ENCODE assay signal across 9 cellular contexts in the genomic region with DNA sequence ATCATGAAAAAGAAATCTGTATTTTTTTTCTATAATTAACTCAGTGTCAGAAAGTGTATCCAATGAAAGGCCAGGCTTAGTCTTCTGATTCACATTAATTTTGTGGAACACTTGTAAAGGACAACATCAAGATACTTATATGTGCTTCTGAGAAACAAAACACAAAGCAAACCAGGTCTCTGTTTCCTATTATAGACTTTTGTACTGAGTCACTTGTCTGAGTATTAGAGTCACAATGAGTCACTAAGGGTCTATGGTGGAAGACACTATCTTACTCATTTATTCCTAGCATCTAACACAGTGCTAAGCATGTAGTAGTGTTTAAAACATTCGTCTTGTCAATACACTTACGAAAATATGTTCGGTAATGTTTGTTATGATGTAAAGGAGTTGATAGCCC.
DNase-seq lines count a peak whose midpoint lies in the region; ATAC-seq, FAIRE-seq and TF ChIP-seq lines count a peak whose summit lies in the region.
"Had no signal": no experiment of that assay in that cellular context is flagged by ENCODE, and none has a peak within 500 bp of the region (broad histone marks: within the 10 kb centered on the region; RNA-seq: fewer than 3 reads in every experiment).

No MANE protein-coding gene starts in this region.

- no peaks in the 10 kb centered on the region for H3K36me3 Mint-ChIP-seq in natural killer cell

- H3K36me3 ChIP-seq in endothelial cell of umbilical vein (ENCODE audit: control insufficient read depth in 2 of 2, extremely low read depth in 1 of 2, insufficient read depth in 2 of 2, low read length in 2 of 2) (no peaks in the 10 kb centered on the region), A673 (ENCODE audit: insufficient read depth, low read length, poor library complexity, severe bottlenecking) (no peaks in the 10 kb centered on the region)

- CTCF ChIA-PET in endothelial cell of umbilical vein (lab: Charles Lee) (no interaction called here), A673 (lab: Charles Lee) (no interaction called here)

- TF ChIP-seq CTCF in endothelial cell of umbilical vein (IDR thresholded peaks at IDR 0.05; ENCODE audit: extremely low read depth in 1 of 2, insufficient read depth in 1 of 2, low read depth in 1 of 2, low read length in 2 of 2) (no peak), A673 (conservative IDR thresholded peaks at IDR 0.05; ENCODE audit: low read depth, low read length) (no peak), natural killer cell (IDR thresholded peaks at IDR 0.05) (no peak)

- intact Hi-C loops in endothelial cell of umbilical vein (cut with micrococcal nuclease) (no loop called here), A673 (cut with micrococcal nuclease; ENCODE audit: unreplicated experiment) (no loop called here), natural killer cell (cut with micrococcal nuclease) (no loop called here)

- H3K9ac ChIP-seq in endothelial cell of umbilical vein (replicated peaks; ENCODE audit: extremely low read depth, insufficient read depth, low read length), result no peak overlapping the region

- peak; percentile 27 for DNase-seq in Caki2 (ENCODE audit: low read depth)
- no peak for DNase-seq in endothelial cell of umbilical vein (ENCODE audit: low read depth, low spot score)
- DNase-seq in stimulated activated CD4-positive, alpha-beta T cell treated with anti-CD3 and anti-CD28 coated beads, Interleukin-15, amount 100 ng/mL, for 24 hours, result no peak
- DNase-seq in A673 (ENCODE audit: low spot score), result no peak
- DNase-seq in stimulated activated CD4-positive, alpha-beta T cell treated with anti-CD3 and anti-CD28 coated beads, Interleukin-2, amount 100 ng/mL, for 48 hours, result no peak
- no peak for DNase-seq in natural killer cell
- DNase-seq: NCI-H510A had no signal

- H3K27me3 Mint-ChIP-seq in natural killer cell (ENCODE audit: low read depth in 2 of 2), result no peaks in the 10 kb centered on the region

- peaks cover 0 to 7% of the 10 kb centered on the region in 2 donors for H3K9me3 Mint-ChIP-seq in natural killer cell

- H3K4me3 ChIP-seq in endothelial cell of umbilical vein (replicated peaks in 1 of 3; ENCODE audit: insufficient read depth in 1 of 3, low read depth in 1 of 3, low read length in 3 of 3) (no peak overlapping the region), A673 (ENCODE audit: low read depth, low read length, poor library complexity, severe bottlenecking) (no peak overlapping the region)

- no peaks in the 10 kb centered on the region for H3K27me3 ChIP-seq in endothelial cell of umbilical vein (ENCODE audit: control insufficient read depth in 2 of 2, insufficient read depth in 2 of 2, low read length in 2 of 2)
- no peaks in the 10 kb centered on the region for H3K27me3 ChIP-seq in A673 (replicated peaks; ENCODE audit: insufficient read depth, low read depth, low read length, poor library complexity)

- FAIRE-seq in endothelial cell of umbilical vein (lab: Jason Lieb, UNC), result no peak

- H3K27ac ChIP-seq in endothelial cell of umbilical vein (ENCODE audit: insufficient read depth, low read depth, low read length) (no peak overlapping the region), A673 (ENCODE audit: low read depth, low read length, poor library complexity, severe bottlenecking) (no peak overlapping the region)

- H3K4me3 Mint-ChIP-seq in natural killer cell, result no peak overlapping the region

- POLR2A ChIA-PET in endothelial cell of umbilical vein (lab: Charles Lee), result no interaction called here
- POLR2A ChIA-PET in A673 (lab: Charles Lee; ENCODE audit: low non-redundant PET), result no interaction called here

- H3K27ac Mint-ChIP-seq in natural killer cell, result no peak overlapping the region

- no peak for TF ChIP-seq POLR2A in endothelial cell of umbilical vein (IDR thresholded peaks at IDR 0.05; ENCODE audit: low read depth, low read length)

- BruUV-seq in endothelial cell of umbilical vein (replicated peaks; lab: Mats Ljungman, UMichigan), result no TSS peak
- BruUV-seq in A673 (replicated peaks; lab: Mats Ljungman, UMichigan), result no TSS peak

- H3K9me3 ChIP-seq in endothelial cell of umbilical vein (replicated peaks; ENCODE audit: control insufficient read depth, insufficient read depth, low read length) (no peaks in the 10 kb centered on the region), A673 (ENCODE audit: low read depth, low read length, poor library complexity, severe bottlenecking) (no peaks in the 10 kb centered on the region)

- H3K4me1 Mint-ChIP-seq in natural killer cell, result no peaks in the 10 kb centered on the region

- in situ Hi-C loops in Caki2 (cut with HindIII; ENCODE audit: low pct_unique_long_range_greater_than_20kb, low sequenced_read_pairs), result no loop called here

- no peaks in the 10 kb centered on the region for H3K79me2 ChIP-seq in endothelial cell of umbilical vein (ENCODE audit: control insufficient read depth, insufficient read depth, low read length)

- no peaks in the 10 kb centered on the region for H4K20me1 ChIP-seq in endothelial cell of umbilical vein (replicated peaks; ENCODE audit: control insufficient read depth, extremely low read depth, insufficient read depth, low read length)

- H2AFZ ChIP-seq in endothelial cell of umbilical vein (ENCODE audit: low read depth, low read length), result no peak overlapping the region

- ATAC-seq in GM19351 (IDR thresholded peaks at IDR 0.05; ENCODE audit: unreplicated experiment) (peak; percentile 99), HG03066 (IDR thresholded peaks at IDR 0.05; ENCODE audit: low read depth, unreplicated experiment) (peak; percentile 90), natural killer cell (no peak)

- dilution Hi-C loops in endothelial cell of umbilical vein (cut with MboI; ENCODE audit: extremely low pct_ligation_motif_present, low sequenced_read_pairs), result no loop called here

- no peaks in the 10 kb centered on the region for H3K4me1 ChIP-seq in endothelial cell of umbilical vein (ENCODE audit: control insufficient read depth, extremely low read depth, insufficient read depth, low read length)
- peaks cover 55% of the 10 kb centered on the region for H3K4me1 ChIP-seq in A673 (ENCODE audit: insufficient read depth, low read length, poor library complexity, severe bottlenecking)

- H3K9me1 ChIP-seq in endothelial cell of umbilical vein (replicated peaks; ENCODE audit: control insufficient read depth, extremely low read depth, insufficient read depth, low read length), result no peaks in the 10 kb centered on the region

- H3K4me2 ChIP-seq in endothelial cell of umbilical vein (ENCODE audit: insufficient read depth, low read length), result no peak overlapping the region

TF ChIP-seq in endothelial cell of umbilical vein, 7 proteins besides CTCF, POLR2A, EP300 and RAD21:
- no peak for TF ChIP-seq POLR2AphosphoS5 (IDR thresholded peaks at IDR 0.05; ENCODE audit: insufficient read depth, low read depth, low read length)
- peak; percentile 31 for TF ChIP-seq FOS (IDR thresholded peaks at IDR 0.05; ENCODE audit: borderline replicate concordance, insufficient read depth, low read length)
- peak; percentile 11 for TF ChIP-seq JUN (IDR thresholded peaks at IDR 0.05; ENCODE audit: borderline replicate concordance, insufficient read depth, insufficient read length, low read depth)
- TF ChIP-seq EZH2 (IDR thresholded peaks at IDR 0.05; ENCODE audit: borderline replicate concordance, low read depth, low read length, severe bottlenecking), result no peak

Comparison
In these comparisons a context has a peak if more than half of its experiments do, and no peak if none do; other contexts are left out.
1. ATAC-seq: peak in GM19351 (single experiment) and HG03066 (single experiment); none in natural killer cell (0 of 3).